Comparison of ENCODE assay signal across 11 cellular contexts in genomic region chr7:73518470-73518869, GRCh38. TPM values are rescaled to one million over a fixed set of nuclear protein-coding genes. Genes with fewer than 3 reads are reported as not detected.
DNase-seq lines count a peak whose midpoint lies in the region; ATAC-seq and TF ChIP-seq lines count a peak whose summit lies in the region.
"Had no signal": no experiment of that assay in that cellular context is flagged by ENCODE, and none has a peak within 500 bp of the region (broad histone marks: within the 10 kb centered on the region; RNA-seq: fewer than 3 reads in every experiment).

No MANE protein-coding gene starts in this region.

- peaks cover 6% of the 10 kb centered on the region for H3K36me3 ChIP-seq in CD8-positive, alpha-beta T cell (ENCODE audit: insufficient read depth, low read length)
- H3K36me3 ChIP-seq in Karpas-422 (ENCODE audit: insufficient read depth, low read length) (peaks cover 41% of the 10 kb centered on the region), neural cell (ENCODE audit: insufficient read depth, low read length) (no peaks in the 10 kb centered on the region), stomach (peaks cover 8 to 43% (median 37%) of the 10 kb centered on the region in 4 donors)

- H3K4me3 ChIP-seq in CD8-positive, alpha-beta T cell (ENCODE audit: low read depth, low read length), result no peak overlapping the region
- no peak overlapping the region for H3K4me3 ChIP-seq in Karpas-422 (ENCODE audit: low read length)
- peak overlapping the region; percentile 79 for H3K4me3 ChIP-seq in neural cell (ENCODE audit: low read length)
- no peak overlapping the region for H3K4me3 ChIP-seq in stomach

- TF ChIP-seq POLR2A in stomach (IDR thresholded peaks at IDR 0.05), result no peak

- H4K20me1 ChIP-seq in Karpas-422 (ENCODE audit: insufficient read depth, low read depth, low read length) (peaks cover 36% of the 10 kb centered on the region), neural cell (ENCODE audit: insufficient read depth) (peaks cover 4% of the 10 kb centered on the region)

- H3K27me3 Mint-ChIP-seq in CD8-positive, alpha-beta T cell (ENCODE audit: low read depth), result no peaks in the 10 kb centered on the region
- H3K27me3 Mint-ChIP-seq in brain, result peaks cover 15% of the 10 kb centered on the region

- H3K27ac ChIP-seq in CD8-positive, alpha-beta T cell (ENCODE audit: low read depth, low read length), result no peak overlapping the region
- no peak overlapping the region for H3K27ac ChIP-seq in Karpas-422 (ENCODE audit: low read length)
- H3K27ac ChIP-seq in neural cell (ENCODE audit: low read length), result no peak overlapping the region
- peak overlapping the region in 2 of 5 donors; percentile 3 to 21 for H3K27ac ChIP-seq in stomach

- TF ChIP-seq RAD21 in neural cell (conservative IDR thresholded peaks at IDR 0.05), result no peak

- H3K9me3 Mint-ChIP-seq in CD8-positive, alpha-beta T cell, result no peaks in the 10 kb centered on the region
- H3K9me3 Mint-ChIP-seq in brain, result peaks cover 0 to 4% (median 0%) of the 10 kb centered on the region in 5 experiments

- TF ChIP-seq EP300 in neural cell (conservative IDR thresholded peaks at IDR 0.05; ENCODE audit: poor library complexity, severe bottlenecking) (no peak), stomach (IDR thresholded peaks at IDR 0.05) (no peak)

- POLR2A ChIA-PET in CD8-positive, alpha-beta T cell (lab: Charles Lee), result interaction anchor here (1.1 to 1.4 kb wide), 2 partner anchors 21 to 38 kb away, joined by 3 to 4 read pairs; no protein-coding TSS in a partner anchor

- H3K9me3 ChIP-seq in CD8-positive, alpha-beta T cell (ENCODE audit: low read length), result no peaks in the 10 kb centered on the region
- H3K9me3 ChIP-seq in Karpas-422 (ENCODE audit: low read length) (no peaks in the 10 kb centered on the region), neural cell (ENCODE audit: low read length) (no peaks in the 10 kb centered on the region), stomach (no peaks in the 10 kb centered on the region)

- no peaks in the 10 kb centered on the region for H3K27me3 ChIP-seq in CD8-positive, alpha-beta T cell (ENCODE audit: insufficient read depth, low read length)
- no peaks in the 10 kb centered on the region for H3K27me3 ChIP-seq in Karpas-422 (ENCODE audit: low read length)
- no peaks in the 10 kb centered on the region for H3K27me3 ChIP-seq in neural cell (ENCODE audit: insufficient read depth, low read depth, low read length)
- H3K27me3 ChIP-seq in stomach, result no peaks in the 10 kb centered on the region

- peaks cover 33% of the 10 kb centered on the region for H3K4me1 ChIP-seq in CD8-positive, alpha-beta T cell (ENCODE audit: insufficient read depth, low read length)
- H3K4me1 ChIP-seq in Karpas-422 (ENCODE audit: low read length) (peaks cover 34% of the 10 kb centered on the region), stomach (peaks cover 30 to 75% (median 47%) of the 10 kb centered on the region in 4 donors)

- intact Hi-C loops in CD8-positive, alpha-beta T cell (cut with DNase I, micrococcal nuclease), result no loop called here
- intact Hi-C loops in stomach (cut with DNase I; ENCODE audit: low total_unique reads), result no loop called here

- no peak overlapping the region for H3K9ac ChIP-seq in Karpas-422 (ENCODE audit: low read length)
- no peak overlapping the region for H3K9ac ChIP-seq in neural cell (ENCODE audit: low read length)

- H3K4me2 ChIP-seq in Karpas-422 (ENCODE audit: low read depth, low read length, poor library complexity, severe bottlenecking), result peak overlapping the region; percentile 94
- H3K4me2 ChIP-seq in neural cell (ENCODE audit: low read length), result peak overlapping the region; percentile 34

- ATAC-seq in CD8-positive, alpha-beta T cell, result no peak
- ATAC-seq in HG03520 (IDR thresholded peaks at IDR 0.05; ENCODE audit: unreplicated experiment), result no peak

- peaks cover 57% of the 10 kb centered on the region for H3K36me3 Mint-ChIP-seq in CD8-positive, alpha-beta T cell
- H3K36me3 Mint-ChIP-seq in brain, result peaks cover 69% of the 10 kb centered on the region

- no peak for DNase-seq in CD8-positive, alpha-beta T cell
- DNase-seq in Karpas-422 (no peak), stomach (no peak), AG20443 (ENCODE audit: low spot score) (no peak), Kasumi-1 (lab: John Stamatoyannopoulos, UW) (no peak)
- DNase-seq: cortex of kidney, EL, SHP77 treated with DMSO at 0.1 percent for 48 hours had no signal

- peak overlapping the region; percentile 10 for H3K27ac Mint-ChIP-seq in CD8-positive, alpha-beta T cell
- H3K27ac Mint-ChIP-seq in brain, result peak overlapping the region in 4 of 5 experiments; percentile 1 to 96 (median 58)

- no peak overlapping the region for H3K4me3 Mint-ChIP-seq in CD8-positive, alpha-beta T cell
- peak overlapping the region; percentile 90 to 95 (median 93) for H3K4me3 Mint-ChIP-seq in brain

- H2AFZ ChIP-seq in Karpas-422 (ENCODE audit: low read length) (no peak overlapping the region), neural cell (ENCODE audit: low read depth, low read length) (no peak overlapping the region)

- peaks cover 59% of the 10 kb centered on the region for H3K4me1 Mint-ChIP-seq in CD8-positive, alpha-beta T cell (ENCODE audit: low read depth)
- H3K4me1 Mint-ChIP-seq in brain, result peaks cover 66% of the 10 kb centered on the region

- H3K9me2 ChIP-seq in Karpas-422 (replicated peaks; ENCODE audit: insufficient read depth, low read length) (no peaks in the 10 kb centered on the region), neural cell (ENCODE audit: insufficient read depth, low read length) (no peaks in the 10 kb centered on the region)

- TF ChIP-seq CTCF in CD8-positive, alpha-beta T cell (IDR thresholded peaks at IDR 0.05), result no peak
- TF ChIP-seq CTCF in brain (conservative IDR thresholded peaks at IDR 0.05) (no peak), neural cell (IDR thresholded peaks at IDR 0.05; ENCODE audit: poor library complexity, severe bottlenecking) (no peak), stomach (IDR thresholded peaks at IDR 0.05) (no peak)

- WGBS in stomach, 5 donors, result 76 to 83% (median 77%) methylated on average over 5 of the region's 5 CpGs

- peaks cover 88% of the 10 kb centered on the region for H3K79me2 ChIP-seq in Karpas-422 (ENCODE audit: low read length)
- peaks cover 76% of the 10 kb centered on the region for H3K79me2 ChIP-seq in neural cell (replicated peaks; ENCODE audit: insufficient read depth, low read length)

- CTCF ChIA-PET in CD8-positive, alpha-beta T cell (lab: Charles Lee), result interaction anchor here (1.2 to 1.4 kb wide), 2 partner anchors 88 to 194 kb away, joined by 3 to 5 read pairs; no protein-coding TSS in a partner anchor

- H3F3A ChIP-seq in neural cell (ENCODE audit: insufficient read depth, low read length, poor library complexity, severe bottlenecking), result no peaks in the 10 kb centered on the region

TF ChIP-seq in neural cell, 6 proteins besides CTCF, POLR2A, EP300 and RAD21:
- no peak for TF ChIP-seq MXI1 (conservative IDR thresholded peaks at IDR 0.05; ENCODE audit: poor library complexity, severe bottlenecking)
- TF ChIP-seq POLR2AphosphoS5 (IDR thresholded peaks at IDR 0.05), result no peak
- TF ChIP-seq SMC3 (conservative IDR thresholded peaks at IDR 0.05; ENCODE audit: poor library complexity), result no peak
- no peak for TF ChIP-seq EZH2 (IDR thresholded peaks at IDR 0.05; ENCODE audit: borderline replicate concordance, insufficient read depth, low read length, poor library complexity, severe bottlenecking)
- TF ChIP-seq TAF1 (IDR thresholded peaks at IDR 0.05; ENCODE audit: low read depth), result no peak
TF ChIP-seq in neural cell: peak in this region for 0.

RNA-seq across cellular contexts. Expression of gene BAZ1B, which starts 3.6 kb away (rescaled TPM):
- total RNA-seq in CD8-positive, alpha-beta T cell, result 10 to 100 TPM; 32.2 to 37.2 TPM
- total RNA-seq in Karpas-422 (2014; rRNA removed; shearing (Covaris generic); ENCODE audit: low replicate concordance), result 49.0 and 51.2 TPM in 2 replicates
- polyA plus RNA-seq in brain (ENCODE audit: insufficient read depth, low read depth, low replicate concordance), result 61.2 TPM
- polyA plus RNA-seq in neural cell, result 33.4 and 35.0 TPM in 2 replicates
- polyA minus RNA-seq in neural cell, result 85.2 and 95.7 TPM in 2 replicates
- 100 to 1,000 TPM in 1 of 5 donors, 10 to 100 TPM in 4; 43.0 to 210 (median 52.2) TPM for total RNA-seq in stomach
- polyA plus RNA-seq in stomach, result 10 to 100 TPM in 2 of 3 donors, 1 to 10 TPM in 1; 8.9 to 18.9 (median 14.4) TPM

RNA-seq across cellular contexts. Expression of gene BCL7B, which starts 39.0 kb away (rescaled TPM):
- 100 to 1,000 TPM; 153 to 154 TPM for total RNA-seq in CD8-positive, alpha-beta T cell
- 37.2 and 50.9 TPM in 2 replicates for total RNA-seq in Karpas-422 (2014; rRNA removed; shearing (Covaris generic); ENCODE audit: low replicate concordance)
- polyA plus RNA-seq in brain (ENCODE audit: insufficient read depth, low read depth, low replicate concordance), result 66.4 TPM
- 23.6 and 27.3 TPM in 2 replicates for polyA plus RNA-seq in neural cell
- 17.8 and 22.4 TPM in 2 replicates for polyA minus RNA-seq in neural cell
- 100 to 1,000 TPM in 1 of 5 donors, 10 to 100 TPM in 3, 1 to 10 TPM in 1; 9.0 to 105 (median 76.1) TPM for total RNA-seq in stomach
- 10 to 100 TPM; 39.1 to 75.6 (median 54.7) TPM for polyA plus RNA-seq in stomach

RNA-seq across cellular contexts. Expression of gene TBL2, which starts 59.9 kb away (rescaled TPM):
- 10 to 100 TPM; 14.9 to 16.7 TPM for total RNA-seq in CD8-positive, alpha-beta T cell
- total RNA-seq in Karpas-422 (2014; rRNA removed; shearing (Covaris generic); ENCODE audit: low replicate concordance), result 27.5 and 43.4 TPM in 2 replicates
- 25.0 TPM for polyA plus RNA-seq in brain (ENCODE audit: insufficient read depth, low read depth, low replicate concordance)
- polyA plus RNA-seq in neural cell, result 38.6 and 53.5 TPM in 2 replicates
- 47.0 and 51.1 TPM in 2 replicates for polyA minus RNA-seq in neural cell
- total RNA-seq in stomach, result 100 to 1,000 TPM in 1 of 5 donors, 10 to 100 TPM in 3, 1 to 10 TPM in 1; 1.2 to 176 (median 43.0) TPM
- 10 to 100 TPM in 1 of 3 donors, 1 to 10 TPM in 2; 8.9 to 11.8 (median 9.5) TPM for polyA plus RNA-seq in stomach
